Comparison of ENCODE assay signal across 1 cellular context in the genomic region with DNA sequence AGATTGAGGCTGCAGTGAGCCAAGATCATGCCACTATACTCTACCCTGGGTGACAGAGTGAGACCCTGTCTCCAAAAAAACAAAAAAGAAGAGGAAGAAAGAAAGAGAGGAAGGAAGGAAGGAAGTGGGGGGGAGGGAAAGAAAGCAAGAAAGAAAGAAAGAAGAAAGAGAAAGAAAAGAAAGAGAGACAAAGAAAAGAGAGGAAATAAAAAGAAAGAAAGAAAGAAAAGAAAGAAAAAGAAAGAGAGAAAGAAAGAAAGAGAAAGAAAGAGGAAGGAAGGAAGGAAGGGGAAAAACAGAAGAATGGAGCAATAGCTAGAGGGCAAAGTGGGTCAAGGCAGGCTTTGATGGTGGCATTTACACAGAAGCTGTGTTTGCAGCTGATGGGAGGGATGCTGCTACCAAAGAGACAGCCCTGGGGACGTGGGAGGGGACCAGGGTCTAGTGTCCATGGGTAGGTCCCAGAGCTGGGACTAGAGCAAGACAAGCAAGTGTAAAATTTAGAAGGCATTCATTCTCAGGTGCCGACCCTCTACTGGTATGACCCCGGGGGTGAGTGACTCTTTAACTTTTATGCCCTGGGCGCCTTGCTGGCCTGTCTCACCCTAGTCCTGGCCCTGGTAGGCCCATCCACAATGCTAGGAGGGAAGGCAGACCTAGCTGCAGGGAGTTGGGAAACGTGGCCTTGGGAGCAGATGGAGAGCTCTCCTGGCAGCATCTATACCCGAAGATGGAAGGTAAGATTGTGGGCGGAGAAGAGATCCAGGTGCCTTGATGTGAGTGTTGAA.
TF ChIP-seq lines count a peak whose summit lies in the region.

No MANE protein-coding gene starts in this region.

TF ChIP-seq in HepG2, 621 proteins besides CTCF, POLR2A, EP300 and RAD21 (continued from another document):
- TF ChIP-seq, protein P1, sequence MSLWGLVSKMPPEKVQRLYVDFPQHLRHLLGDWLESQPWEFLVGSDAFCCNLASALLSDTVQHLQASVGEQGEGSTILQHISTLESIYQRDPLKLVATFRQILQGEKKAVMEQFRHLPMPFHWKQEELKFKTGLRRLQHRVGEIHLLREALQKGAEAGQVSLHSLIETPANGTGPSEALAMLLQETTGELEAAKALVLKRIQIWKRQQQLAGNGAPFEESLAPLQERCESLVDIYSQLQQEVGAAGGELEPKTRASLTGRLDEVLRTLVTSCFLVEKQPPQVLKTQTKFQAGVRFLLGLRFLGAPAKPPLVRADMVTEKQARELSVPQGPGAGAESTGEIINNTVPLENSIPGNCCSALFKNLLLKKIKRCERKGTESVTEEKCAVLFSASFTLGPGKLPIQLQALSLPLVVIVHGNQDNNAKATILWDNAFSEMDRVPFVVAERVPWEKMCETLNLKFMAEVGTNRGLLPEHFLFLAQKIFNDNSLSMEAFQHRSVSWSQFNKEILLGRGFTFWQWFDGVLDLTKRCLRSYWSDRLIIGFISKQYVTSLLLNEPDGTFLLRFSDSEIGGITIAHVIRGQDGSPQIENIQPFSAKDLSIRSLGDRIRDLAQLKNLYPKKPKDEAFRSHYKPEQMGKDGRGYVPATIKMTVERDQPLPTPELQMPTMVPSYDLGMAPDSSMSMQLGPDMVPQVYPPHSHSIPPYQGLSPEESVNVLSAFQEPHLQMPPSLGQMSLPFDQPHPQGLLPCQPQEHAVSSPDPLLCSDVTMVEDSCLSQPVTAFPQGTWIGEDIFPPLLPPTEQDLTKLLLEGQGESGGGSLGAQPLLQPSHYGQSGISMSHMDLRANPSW (CRISPR knock-in tag; IDR thresholded peaks at IDR 0.05; ENCODE audit: borderline replicate concordance), result no peak
- TF ChIP-seq ZNF607 (CRISPR knock-in tag; IDR thresholded peaks at IDR 0.05; ENCODE audit: borderline replicate concordance), result 0 out of 2 replicates have a peak, but pooled peaks have one; percentile 33
- no peak for TF ChIP-seq CENPX (CRISPR knock-in tag; IDR thresholded peaks at IDR 0.05)
- TF ChIP-seq ZFP82 (CRISPR knock-in tag; IDR thresholded peaks at IDR 0.05; ENCODE audit: borderline replicate concordance), result no peak
- TF ChIP-seq REST (IDR thresholded peaks at IDR 0.05; ENCODE audit: borderline replicate concordance in 1 of 2, low read depth in 1 of 2, low read length in 2 of 2), result no peak
- 0 out of 2 replicates have a peak, but pooled peaks have one; percentile 14 for TF ChIP-seq SAP130 (CRISPR knock-in tag; IDR thresholded peaks at IDR 0.05; ENCODE audit: low read depth)
- no peak for TF ChIP-seq SMAD9 (CRISPR knock-in tag; IDR thresholded peaks at IDR 0.05)
- 0 out of 2 replicates have a peak, but pooled peaks have one; percentile 70 for TF ChIP-seq ZNF512 (CRISPR knock-in tag; IDR thresholded peaks at IDR 0.05)
